In the genomic region with DNA sequence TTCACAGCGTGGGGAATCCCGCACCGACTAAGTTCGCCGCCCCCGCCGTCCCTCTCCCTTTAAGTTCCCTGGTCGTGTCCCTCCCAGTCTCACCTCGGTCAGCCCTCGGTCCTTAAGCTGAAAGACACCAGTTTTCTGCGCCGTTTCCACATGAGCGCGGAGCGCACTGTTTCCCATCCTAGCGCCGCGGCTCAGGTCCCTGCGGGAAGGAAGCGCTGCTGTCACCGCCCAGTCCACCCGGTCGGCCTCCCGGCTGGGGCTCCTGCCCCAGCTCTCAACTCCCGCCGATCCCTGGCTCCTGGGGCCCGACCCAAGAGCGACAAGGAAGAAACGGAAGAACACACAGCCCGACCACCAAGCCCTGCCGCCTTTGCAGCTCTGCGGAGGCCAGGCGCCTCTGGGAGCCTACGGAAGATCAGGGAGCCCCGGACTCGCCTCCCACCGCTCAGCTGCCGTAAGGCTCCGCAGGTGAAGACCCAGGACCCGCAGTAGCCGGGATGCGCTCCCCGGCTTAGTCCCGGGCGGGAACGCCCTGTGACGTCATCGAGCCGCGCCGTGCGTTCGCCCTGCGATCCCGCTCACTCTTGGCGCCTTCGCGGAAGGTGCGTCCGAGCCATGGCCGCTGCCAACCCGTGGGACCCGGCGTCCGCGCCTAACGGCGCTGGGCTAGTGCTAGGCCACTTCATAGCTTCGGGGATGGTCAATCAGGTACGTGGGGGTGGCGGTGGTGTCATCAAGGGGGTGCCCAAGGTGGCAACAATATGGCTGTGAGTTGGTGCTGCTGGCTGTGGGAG, we compare ENCODE assay signal across 8 cellular contexts. TPM values are rescaled to one million over a fixed set of nuclear protein-coding genes. Genes with fewer than 3 reads are reported as not detected.
DNase-seq lines count a peak whose midpoint lies in the region; ATAC-seq, FAIRE-seq and TF ChIP-seq lines count a peak whose summit lies in the region.

A gene (plus strand): TSS at position 581 of the 794 bp plus-strand sequence. CDS start 35 bp downstream, at position 616.
A gene (minus strand): TSS at position 536 of the 794 bp plus-strand sequence. CDS start 359 bp downstream, at position 177.

- H2AFZ ChIP-seq in SU-DHL-6 (ENCODE audit: low read depth, low read length, severe bottlenecking), result peak within 1 kb of the TSS; percentile 87

- H3K9ac ChIP-seq in SU-DHL-6 (ENCODE audit: low read length), result peak within 1 kb of the TSS; percentile 92

- FAIRE-seq in pancreas (lab: Jason Lieb, UNC), result no peak

- H3K27ac ChIP-seq in SU-DHL-6 (ENCODE audit: low read depth, low read length) (peak within 1 kb of the TSS; percentile 51), pancreas (peak within 1 kb of the TSS; percentile 75 to 87 (median 78)), thyroid gland (peak within 1 kb of the TSS; percentile 84 to 87 (median 87))

- intact Hi-C loops in Right ventricle myocardium superior (cut with DNase I), result loop anchor here (10.0 kb wide), 1 partner anchor 96 kb away; no protein-coding TSS in a partner anchor
- intact Hi-C loops in pancreas (cut with DNase I), result no loop called here
- intact Hi-C loops in thyroid gland (cut with DNase I), result loop anchor here (5.0 kb wide), 1 partner anchor 56 kb away; a partner anchor contains a TSS

- H3K36me3 ChIP-seq in GM06990 (ENCODE audit: control insufficient read depth, insufficient read depth, low read length) (peaks cover 1% of the 10 kb centered on the region), SU-DHL-6 (ENCODE audit: low read length) (peaks cover 10% of the 10 kb centered on the region), pancreas (peaks cover 0 to 10% (median 4%) of the 10 kb centered on the region in 3 donors), thyroid gland (peaks cover 7 to 8% of the 10 kb centered on the region in 2 donors)

- H3K79me2 ChIP-seq in SU-DHL-6 (ENCODE audit: insufficient read depth, low read length), result peaks cover 65% of the 10 kb centered on the region

- peak within 1 kb of the TSS; percentile 95 for H3K4me3 ChIP-seq in GM06990 (replicated peaks; ENCODE audit: low read depth, low read length)
- peak within 1 kb of the TSS; percentile 80 for H3K4me3 ChIP-seq in SU-DHL-6 (ENCODE audit: insufficient read depth, low read length, poor library complexity, severe bottlenecking)
- peak within 1 kb of the TSS; percentile 79 to 97 (median 88) for H3K4me3 ChIP-seq in pancreas
- H3K4me3 ChIP-seq in thyroid gland (replicated peaks in 1 of 3), result peak within 1 kb of the TSS; percentile 89 to 93 (median 92)

- no peaks in the 10 kb centered on the region; the same call in 1 of the 2 replicates for H4K20me1 ChIP-seq in SU-DHL-6 (ENCODE audit: low read depth, low read length)

- 0 out of 2 replicates have a peak, but pooled peaks cover 3% of the 10 kb centered on the region for H3F3A ChIP-seq in SU-DHL-6 (ENCODE audit: insufficient read depth)

- H3K27me3 ChIP-seq in GM06990 (replicated peaks; ENCODE audit: control insufficient read depth, insufficient read depth, low read length) (no peaks in the 10 kb centered on the region), SU-DHL-6 (ENCODE audit: low read length) (no peaks in the 10 kb centered on the region), pancreas (no peaks in the 10 kb centered on the region), thyroid gland (no peaks in the 10 kb centered on the region)

- CTCF ChIA-PET in HEK293T (lab: Yijun Ruan, JAX), result no interaction called here

- WGBS in pancreas, 2 donors, result 0% methylated on average over 67 to 71 of the region's 71 CpGs
- 0% methylated on average over 26 to 31 of the region's 71 CpGs for WGBS in thyroid gland, 2 donors

- TF ChIP-seq CTCF in GM06990 (IDR thresholded peaks at IDR 0.05; ENCODE audit: insufficient read depth, low read length, poor library complexity, severe bottlenecking) (no peak), SU-DHL-6 (IDR thresholded peaks at IDR 0.05; ENCODE audit: insufficient read depth, low read length, poor library complexity, severe bottlenecking) (no peak), pancreas (IDR thresholded peaks at IDR 0.05) (no peak), thyroid gland (IDR thresholded peaks at IDR 0.05) (no peak)

- DNase-seq in GM06990 (ENCODE audit: extremely low read depth, insufficient read length), result peak; percentile 91
- DNase-seq in HEK293T (ENCODE audit: extremely low spot score), result peak; percentile 84
- peak; percentile 88 for DNase-seq in NAMALWA (ENCODE audit: low spot score)
- peak; percentile 93 for DNase-seq in activated naive CD8-positive, alpha-beta T cell treated with anti-CD3 and anti-CD28 coated beads, Interleukin-2, amount 10 ng/mL, durations not matched to agents 7 days and 5 days
- peak; percentile 93 for DNase-seq in Right ventricle myocardium superior
- DNase-seq in pancreas, result peak; percentile 80 to 96 (median 90)
- DNase-seq in thyroid gland, result peak; percentile 83 to 84

- H3K9me3 Mint-ChIP-seq in activated naive CD8-positive, alpha-beta T cell treated with anti-CD3 and anti-CD28 coated beads, Interleukin-2, amount 10 ng/mL, durations not matched to agents 7 days and 5 days, result no peaks in the 10 kb centered on the region

- peak within 1 kb of the TSS; percentile 98 for H3K4me3 Mint-ChIP-seq in activated naive CD8-positive, alpha-beta T cell treated with anti-CD3 and anti-CD28 coated beads, Interleukin-2, amount 10 ng/mL, durations not matched to agents 7 days and 5 days

- no peaks in the 10 kb centered on the region for H3K9me2 ChIP-seq in SU-DHL-6 (replicated peaks; ENCODE audit: insufficient read depth, low read length)

- ATAC-seq in activated naive CD8-positive, alpha-beta T cell treated with anti-CD3 and anti-CD28 coated beads, Interleukin-2, amount 10 ng/mL, durations not matched to agents 7 days and 5 days (ENCODE audit: low read depth), result peak; percentile 91
- ATAC-seq in Right ventricle myocardium superior (ENCODE audit: poor library complexity) (peak; percentile 97), pancreas (peak; percentile 93 to 98 (median 98))

- peaks cover 38% of the 10 kb centered on the region for H3K4me1 Mint-ChIP-seq in activated naive CD8-positive, alpha-beta T cell treated with anti-CD3 and anti-CD28 coated beads, Interleukin-2, amount 10 ng/mL, durations not matched to agents 7 days and 5 days

- peaks cover 18% of the 10 kb centered on the region for H3K36me3 Mint-ChIP-seq in activated naive CD8-positive, alpha-beta T cell treated with anti-CD3 and anti-CD28 coated beads, Interleukin-2, amount 10 ng/mL, durations not matched to agents 7 days and 5 days

- H3K4me1 ChIP-seq in pancreas (peaks cover 5 to 17% (median 15%) of the 10 kb centered on the region in 3 donors), thyroid gland (peaks cover 5 to 20% of the 10 kb centered on the region in 2 donors)

- peak within 1 kb of the TSS; percentile 79 for H3K4me2 ChIP-seq in SU-DHL-6 (ENCODE audit: low read depth, low read length, poor library complexity, severe bottlenecking)

- TF ChIP-seq POLR2A in thyroid gland (IDR thresholded peaks at IDR 0.05), result peak; percentile 47 to 86

- H3K9me3 ChIP-seq in SU-DHL-6 (ENCODE audit: insufficient read depth, low read length) (no peaks in the 10 kb centered on the region), pancreas (no peaks in the 10 kb centered on the region), thyroid gland (no peaks in the 10 kb centered on the region)

- no peaks in the 10 kb centered on the region for H3K27me3 Mint-ChIP-seq in activated naive CD8-positive, alpha-beta T cell treated with anti-CD3 and anti-CD28 coated beads, Interleukin-2, amount 10 ng/mL, durations not matched to agents 7 days and 5 days

- POLR2A ChIA-PET in HEK293T (lab: Yijun Ruan, JAX), result interaction anchor here (0.5 to 2.0 kb wide), 11 partner anchors 9 to 275 kb away, joined by 3 to 13 read pairs (median 3); a partner anchor contains a TSS
- POLR2A ChIA-PET in activated naive CD8-positive, alpha-beta T cell treated with anti-CD3 and anti-CD28 coated beads, Interleukin-2, amount 10 ng/mL, durations not matched to agents 7 days and 5 days (lab: Charles Lee), result interaction anchor here (0.6 to 2.5 kb wide), 14 partner anchors 11 to 340 kb away, joined by 3 to 16 read pairs (median 4); a partner anchor contains a TSS

- peak within 1 kb of the TSS; percentile 99 for H3K27ac Mint-ChIP-seq in activated naive CD8-positive, alpha-beta T cell treated with anti-CD3 and anti-CD28 coated beads, Interleukin-2, amount 10 ng/mL, durations not matched to agents 7 days and 5 days

TF ChIP-seq in HEK293T, 16 proteins besides CTCF, POLR2A, EP300 and RAD21:
- TF ChIP-seq FOXM1 (IDR thresholded peaks at IDR 0.05; ENCODE audit: borderline replicate concordance) (no peak), ELF4 (IDR thresholded peaks at IDR 0.05) (peak; percentile 37; the same call in 1 of the 2 replicates)

RNA-seq across cellular contexts. Expression of the first gene that starts in this region (rescaled TPM):
- total RNA-seq in activated naive CD8-positive, alpha-beta T cell treated with anti-CD3 and anti-CD28 coated beads, Interleukin-2, amount 10 ng/mL, durations not matched to agents 7 days and 5 days, result 10 to 100 TPM; 28.7 to 30.2 TPM
- total RNA-seq in Right ventricle myocardium superior (9.1 TPM), pancreas (1 to 10 TPM; 6.2 to 9.0 (median 8.3) TPM), thyroid gland (10 to 100 TPM; 20.6 to 32.3 (median 25.2) TPM)
- 1 to 10 TPM; 5.4 to 6.1 TPM for polyA plus RNA-seq in pancreas

RNA-seq across cellular contexts. Expression of the second gene that starts in this region (rescaled TPM):
- total RNA-seq in activated naive CD8-positive, alpha-beta T cell treated with anti-CD3 and anti-CD28 coated beads, Interleukin-2, amount 10 ng/mL, durations not matched to agents 7 days and 5 days, result 10 to 100 TPM; 24.5 to 25.8 TPM
- total RNA-seq in Right ventricle myocardium superior (11.9 TPM), pancreas (10 to 100 TPM in 1 of 6 donors, 1 to 10 TPM in 5; 5.6 to 14.8 (median 8.6) TPM), thyroid gland (10 to 100 TPM; 17.1 to 21.2 (median 18.6) TPM)
- 1 to 10 TPM; 3.8 to 4.9 TPM for polyA plus RNA-seq in pancreas

Comparison
In these comparisons a context has a peak if more than half of its experiments do, and no peak if none do; other contexts are left out.
1. Peak in every context shown above with its lines: DNase-seq, ATAC-seq, H3K4me3 ChIP-seq and H3K27ac ChIP-seq.
2. intact Hi-C loops: an anchor here in Right ventricle myocardium superior (10.0 kb wide) and thyroid gland (5.0 kb wide); none called in pancreas.